Comparison of ENCODE assay signal across 18 cellular contexts in genomic region chr2:64342195-64343099, GRCh38.
"Had no signal": no experiment of that assay in that cellular context is flagged by ENCODE, and none has a peak within 500 bp of the region (broad histone marks: within the 10 kb centered on the region; RNA-seq: fewer than 3 reads in every experiment).

No MANE protein-coding gene starts in this region.

- DNase-seq: activated CD4-positive, alpha-beta memory T cell treated with anti-CD3 and anti-CD28 coated beads for 36 hours; activated naive CD8-positive, alpha-beta T cell treated with anti-CD3 and anti-CD28 coated beads, Interleukin-2, amount 10 ng/mL, durations not matched to agents 7 days and 5 days; activated T-cell treated with anti-CD3 and anti-CD28 coated beads for 4 hours; amygdala; hypothalamus; islet precursor cell; left lung; midbrain; nephron progenitor cell; nucleus accumbens; sigmoid colon; stimulated activated CD4-positive, alpha-beta T cell treated with anti-CD3 and anti-CD28 coated beads, Interleukin-4, amount 100 ng/mL, for 24 hours; T-helper 2 cell; thyroid gland had no signal

- H3K9me3 ChIP-seq: left lung, sigmoid colon, thyroid gland had no signal

- H3K9me3 Mint-ChIP-seq: activated CD4-positive, alpha-beta memory T cell treated with anti-CD3 and anti-CD28 coated beads for 36 hours; activated naive CD8-positive, alpha-beta T cell treated with anti-CD3 and anti-CD28 coated beads, Interleukin-2, amount 10 ng/mL, durations not matched to agents 7 days and 5 days; stimulated activated effector memory CD8-positive, alpha-beta T cell treated with anti-CD3 and anti-CD28 coated beads, Interleukin-12 subunit alpha, Interleukin-12 subunit beta, amount 100 ng/mL, for 72 hours had no signal

- H3K36me3 ChIP-seq: left lung, sigmoid colon, thyroid gland had no signal

- H3K4me3 Mint-ChIP-seq: activated CD4-positive, alpha-beta memory T cell treated with anti-CD3 and anti-CD28 coated beads for 36 hours; activated naive CD8-positive, alpha-beta T cell treated with anti-CD3 and anti-CD28 coated beads, Interleukin-2, amount 10 ng/mL, durations not matched to agents 7 days and 5 days; nephron progenitor cell; stimulated activated effector memory CD8-positive, alpha-beta T cell treated with anti-CD3 and anti-CD28 coated beads, Interleukin-12 subunit alpha, Interleukin-12 subunit beta, amount 100 ng/mL, for 72 hours had no signal

- FAIRE-seq: TTC549 had no signal

- H3K36me3 Mint-ChIP-seq: activated CD4-positive, alpha-beta memory T cell treated with anti-CD3 and anti-CD28 coated beads for 36 hours; activated naive CD8-positive, alpha-beta T cell treated with anti-CD3 and anti-CD28 coated beads, Interleukin-2, amount 10 ng/mL, durations not matched to agents 7 days and 5 days; stimulated activated effector memory CD8-positive, alpha-beta T cell treated with anti-CD3 and anti-CD28 coated beads, Interleukin-12 subunit alpha, Interleukin-12 subunit beta, amount 100 ng/mL, for 72 hours had no signal

- H3K27me3 ChIP-seq: foreskin keratinocyte, left lung, sigmoid colon, thyroid gland had no signal

- H3K27ac ChIP-seq: epithelial cell of prostate, foreskin keratinocyte, left lung, sigmoid colon, thyroid gland had no signal

- H3K27ac Mint-ChIP-seq: activated CD4-positive, alpha-beta memory T cell treated with anti-CD3 and anti-CD28 coated beads for 36 hours; activated naive CD8-positive, alpha-beta T cell treated with anti-CD3 and anti-CD28 coated beads, Interleukin-2, amount 10 ng/mL, durations not matched to agents 7 days and 5 days; nephron progenitor cell; stimulated activated effector memory CD8-positive, alpha-beta T cell treated with anti-CD3 and anti-CD28 coated beads, Interleukin-12 subunit alpha, Interleukin-12 subunit beta, amount 100 ng/mL, for 72 hours had no signal

- H3K4me3 ChIP-seq: left lung, sigmoid colon, thyroid gland had no signal

- H3K4me1 ChIP-seq: foreskin keratinocyte, left lung, sigmoid colon, thyroid gland had no signal

- ATAC-seq: foreskin keratinocyte; left lung; stimulated activated effector memory CD8-positive, alpha-beta T cell treated with anti-CD3 and anti-CD28 coated beads, Interleukin-12 subunit alpha, Interleukin-12 subunit beta, amount 100 ng/mL, for 72 hours had no signal
